15 cellular contexts compared by ENCODE assay signal in genomic region chr10:132787253-132788179, GRCh38. TPM values are rescaled to one million over a fixed set of nuclear protein-coding genes. Genes with fewer than 3 reads are reported as not detected.
DNase-seq lines count a peak whose midpoint lies in the region; ATAC-seq and TF ChIP-seq lines count a peak whose summit lies in the region.
"Had no signal": no experiment of that assay in that cellular context is flagged by ENCODE, and none has a peak within 500 bp of the region (broad histone marks: within the 10 kb centered on the region; RNA-seq: fewer than 3 reads in every experiment).

No MANE protein-coding gene starts in this region.

- intact Hi-C loops in left cardiac atrium (cut with DNase I), result no loop called here
- intact Hi-C loops in ascending aorta (cut with DNase I), result no loop called here

- H3K36me3 ChIP-seq in cardiac muscle cell, result no peaks in the 10 kb centered on the region
- peaks cover 12 to 14% of the 10 kb centered on the region in 2 donors for H3K36me3 ChIP-seq in ascending aorta
- peaks cover 8% of the 10 kb centered on the region for H3K36me3 ChIP-seq in thoracic aorta
- H3K36me3 ChIP-seq: BE2C had no signal

- H3K27ac ChIP-seq in cardiac muscle cell (no peak overlapping the region), ascending aorta (no peak overlapping the region), thoracic aorta (no peak overlapping the region)

- DNase-seq in cardiac muscle cell (ENCODE audit: low read depth in 1 of 2, low spot score in 1 of 2) (peak in 1 of 2 donors; percentile 70), left cardiac atrium (no peak), ascending aorta (ENCODE audit: low spot score in 2 of 2) (no peak), left kidney (ENCODE audit: low read depth, low spot score) (peak; percentile 83), thoracic aorta (ENCODE audit: low spot score) (no peak), GM13976 (ENCODE audit: low spot score) (no peak), NCI-H2107 (lab: John Stamatoyannopoulos, UW) (no peak)
- no peak for DNase-seq in activated CD4-positive, CD25-positive, alpha-beta regulatory T cell (lab: John Stamatoyannopoulos, UW)
- DNase-seq: activated CD4-positive, alpha-beta memory T cell treated with anti-CD3 and anti-CD28 coated beads, Interleukin-2, amount 10 ng/mL, durations not matched to agents 7 days and 5 days; BE2C had no signal

- TF ChIP-seq CTCF in cardiac muscle cell (IDR thresholded peaks at IDR 0.05; ENCODE audit: low read depth, low read length) (no peak), ascending aorta (IDR thresholded peaks at IDR 0.05) (no peak), thoracic aorta (IDR thresholded peaks at IDR 0.05) (no peak), GM13976 (IDR thresholded peaks at IDR 0.05; ENCODE audit: borderline replicate concordance, control extremely low read depth, extremely low read depth, insufficient read depth, missing control alignments) (no peak)

- peak overlapping the region; percentile 23 for H3K4me3 ChIP-seq in cardiac muscle cell
- H3K4me3 ChIP-seq in ascending aorta, result peak overlapping the region; percentile 30 to 38
- peak overlapping the region; percentile 33 for H3K4me3 ChIP-seq in thoracic aorta

- in situ Hi-C loops in GM13976 (cut with MboI; ENCODE audit: low sequenced_read_pairs, unreplicated experiment), result no loop called here

- no peak for ATAC-seq in left cardiac atrium
- ATAC-seq in thoracic aorta (ENCODE audit: insufficient number of reproducible peaks, low FRiP score, low read depth), result no peak
- ATAC-seq: activated naive CD4-positive, alpha-beta T cell treated with anti-CD3 and anti-CD28 coated beads, Interleukin-2, amount 50 U/mL, for 72 hours had no signal

- H3K27me3 ChIP-seq in cardiac muscle cell, result peaks cover 91% of the 10 kb centered on the region
- peaks cover 35% of the 10 kb centered on the region for H3K27me3 ChIP-seq in ascending aorta
- no peaks in the 10 kb centered on the region for H3K27me3 ChIP-seq in thoracic aorta (replicated peaks; ENCODE audit: insufficient read depth)

- H3K9me3 ChIP-seq in cardiac muscle cell (ENCODE audit: low read depth) (no peaks in the 10 kb centered on the region), ascending aorta (peaks cover 0 to 5% of the 10 kb centered on the region in 2 donors), thoracic aorta (peaks cover 3% of the 10 kb centered on the region)

- peaks cover 3% of the 10 kb centered on the region for H3K4me1 ChIP-seq in cardiac muscle cell (ENCODE audit: low read depth)
- peaks cover 6 to 11% of the 10 kb centered on the region in 2 donors for H3K4me1 ChIP-seq in ascending aorta
- peaks cover 4 to 16% of the 10 kb centered on the region in 2 donors for H3K4me1 ChIP-seq in thoracic aorta (ENCODE audit: control insufficient read depth in 1 of 2, low read depth in 2 of 2)
- H3K4me1 ChIP-seq: BE2C had no signal

RNA-seq across cellular contexts. Expression of gene NKX6-2, which starts 1.6 kb away (rescaled TPM):
- total RNA-seq in cardiac muscle cell (0.09 and 0.56 TPM in 2 replicates), left cardiac atrium (not detected), ascending aorta (not detected), thoracic aorta (10 to 100 TPM in 1 of 2 donors, not detected in 1; 19.8 TPM)
- polyA plus RNA-seq in cardiac muscle cell, result 9.9 and 15.4 TPM in 2 replicates
- total RNA-seq: activated CD4-positive, alpha-beta memory T cell treated with anti-CD3 and anti-CD28 coated beads, Interleukin-2, amount 10 ng/mL, durations not matched to agents 7 days and 5 days; activated naive CD4-positive, alpha-beta T cell treated with anti-CD3 and anti-CD28 coated beads, Interleukin-2, amount 50 U/mL, for 72 hours; dermis microvascular lymphatic vessel endothelial cell; HT1080; mononuclear cell; urinary bladder had no signal
